In genomic region chr11:7578276-7578955, GRCh38 we compare ENCODE assay signal across 9 cellular contexts.
A peak's percentile ranks its signal among the peaks of the same experiment; 100 is the strongest.
DNase-seq lines count a peak whose midpoint lies in the region; ATAC-seq and TF ChIP-seq lines count a peak whose summit lies in the region.
"Had no signal": no experiment of that assay in that cellular context is flagged by ENCODE, and none has a peak within 500 bp of the region (broad histone marks: within the 10 kb centered on the region; RNA-seq: fewer than 3 reads in every experiment).

No MANE protein-coding gene starts in this region.

- H3K36me3 ChIP-seq in CD4-positive, CD25-positive, alpha-beta regulatory T cell (ENCODE audit: control insufficient read depth, insufficient read depth, low read length), result no peaks in the 10 kb centered on the region
- no peaks in the 10 kb centered on the region for H3K36me3 ChIP-seq in MG63
- H3K36me3 ChIP-seq in esophagus (ENCODE audit: control insufficient read depth in 2 of 2, insufficient read depth in 2 of 2, low read length in 1 of 2), result no peaks in the 10 kb centered on the region
- no peaks in the 10 kb centered on the region for H3K36me3 ChIP-seq in prostate gland

- H3K9me3 ChIP-seq in CD4-positive, CD25-positive, alpha-beta regulatory T cell (ENCODE audit: control insufficient read depth in 2 of 2, low read length in 2 of 2), result no peaks in the 10 kb centered on the region
- H3K9me3 ChIP-seq in MG63 (no peaks in the 10 kb centered on the region), esophagus (ENCODE audit: control insufficient read depth in 2 of 2, insufficient read depth in 1 of 2, low read depth in 1 of 2, low read length in 1 of 2) (no peaks in the 10 kb centered on the region), prostate gland (no peaks in the 10 kb centered on the region)

- intact Hi-C loops in prostate gland (cut with DNase I), result no loop called here

- H3K27me3 ChIP-seq in CD4-positive, CD25-positive, alpha-beta regulatory T cell (ENCODE audit: control insufficient read depth, insufficient read depth, low read length), result peaks cover 5% of the 10 kb centered on the region
- H3K27me3 ChIP-seq in MG63, result no peaks in the 10 kb centered on the region
- no peaks in the 10 kb centered on the region for H3K27me3 ChIP-seq in esophagus (ENCODE audit: control insufficient read depth in 1 of 2, insufficient read depth in 2 of 2, low read length in 2 of 2)
- H3K27me3 ChIP-seq in prostate gland (replicated peaks; ENCODE audit: insufficient read depth), result no peaks in the 10 kb centered on the region

- TF ChIP-seq POLR2A in prostate gland (IDR thresholded peaks at IDR 0.05), result no peak

- no peak for TF ChIP-seq CTCF in prostate gland (IDR thresholded peaks at IDR 0.05)

- H3K4me3 ChIP-seq in CD4-positive, CD25-positive, alpha-beta regulatory T cell (ENCODE audit: low read depth, low read length), result peak overlapping the region; percentile 4
- H3K4me3 ChIP-seq in MG63 (peak overlapping the region; percentile 0; the same call in 1 of the 2 replicates), esophagus (ENCODE audit: low read depth in 1 of 2, low read length in 2 of 2) (no peak overlapping the region), prostate gland (peak overlapping the region in 1 of 2 donors; percentile 3)

- H3K27ac ChIP-seq in CD4-positive, CD25-positive, alpha-beta regulatory T cell (ENCODE audit: insufficient read depth, low read length, poor library complexity, severe bottlenecking), result no peak overlapping the region
- H3K27ac ChIP-seq in esophagus (ENCODE audit: low read depth in 2 of 2, low read length in 1 of 2), result peak overlapping the region; percentile 48 to 76
- H3K27ac ChIP-seq in prostate gland, result peak overlapping the region; percentile 70 to 76

- peak overlapping the region in 1 of 4 donors; percentile 84 for H3K4me3 Mint-ChIP-seq in CD4-positive, CD25-positive, alpha-beta regulatory T cell

- peaks cover 5% of the 10 kb centered on the region for H3K36me3 Mint-ChIP-seq in CD4-positive, CD25-positive, alpha-beta regulatory T cell

- peaks cover 0 to 42% (median 14%) of the 10 kb centered on the region in 4 donors for H3K4me1 Mint-ChIP-seq in CD4-positive, CD25-positive, alpha-beta regulatory T cell

- peaks cover 0 to 6% (median 0%) of the 10 kb centered on the region in 7 donors for H3K9me3 Mint-ChIP-seq in CD4-positive, CD25-positive, alpha-beta regulatory T cell
- H3K9me3 Mint-ChIP-seq: activated naive CD4-positive, alpha-beta T cell treated with anti-CD3 and anti-CD28 coated beads, Interleukin-2, amount 50 U/mL, for 24 hours had no signal

- H3K4me1 ChIP-seq in CD4-positive, CD25-positive, alpha-beta regulatory T cell (ENCODE audit: control insufficient read depth, insufficient read depth, low read length, poor library complexity, severe bottlenecking), result peaks cover 17% of the 10 kb centered on the region
- H3K4me1 ChIP-seq in esophagus (ENCODE audit: control insufficient read depth in 2 of 2, insufficient read depth in 2 of 2, low read length in 1 of 2) (peaks cover 4 to 19% of the 10 kb centered on the region in 2 donors), prostate gland (replicated peaks) (peaks cover 15% of the 10 kb centered on the region)

- no peak for ATAC-seq in CD4-positive, CD25-positive, alpha-beta regulatory T cell (ENCODE audit: low read depth in 2 of 2)

- peaks cover 23% of the 10 kb centered on the region for H3K27me3 Mint-ChIP-seq in CD4-positive, CD25-positive, alpha-beta regulatory T cell

- WGBS in esophagus, 2 donors, result 45 to 51% methylated on average over 9 of the region's 9 CpGs
- 42% methylated on average over 9 of the region's 9 CpGs for WGBS in prostate gland

- DNase-seq in CD4-positive, CD25-positive, alpha-beta regulatory T cell, result no peak
- no peak for DNase-seq in MG63
- DNase-seq in prostate gland (ENCODE audit: low spot score), result no peak
- DNase-seq in NCI-H2029 (lab: John Stamatoyannopoulos, UW), result no peak
- DNase-seq in amniotic stem cell (lab: John Stamatoyannopoulos, UW), result no peak
- no peak for DNase-seq in activated naive CD4-positive, alpha-beta T cell (lab: John Stamatoyannopoulos, UW)
- no peak for DNase-seq in DMS 273 (lab: John Stamatoyannopoulos, UW; ENCODE audit: unreplicated experiment)

- H3K27ac Mint-ChIP-seq in CD4-positive, CD25-positive, alpha-beta regulatory T cell, result peak overlapping the region in 2 of 3 donors; percentile 1 to 42
- H3K27ac Mint-ChIP-seq: activated naive CD4-positive, alpha-beta T cell treated with anti-CD3 and anti-CD28 coated beads, Interleukin-2, amount 50 U/mL, for 24 hours had no signal

Comparison
In these comparisons a context has a peak if more than half of its experiments do, and no peak if none do; other contexts are left out.
1. H3K4me3 ChIP-seq: peak in CD4-positive, CD25-positive, alpha-beta regulatory T cell (single experiment) and MG63 (single experiment); none in esophagus (0 of 2).